ENCODE assay signal across 32 cellular contexts in genomic region chr6:88856566-88856965, GRCh38.
"Had no signal": no experiment of that assay in that cellular context is flagged by ENCODE, and none has a peak within 500 bp of the region (broad histone marks: within the 10 kb centered on the region; RNA-seq: fewer than 3 reads in every experiment).

No MANE protein-coding gene starts in this region.

- H3K4me3 Mint-ChIP-seq: activated CD4-positive, alpha-beta T cell treated with anti-CD3 and anti-CD28 coated beads for 36 hours; activated CD8-positive, alpha-beta memory T cell treated with anti-CD3 and anti-CD28 coated beads, Interleukin-2, amount 10 ng/mL, durations not matched to agents 7 days and 5 days; activated CD8-positive, alpha-beta T cell treated with anti-CD3 and anti-CD28 coated beads, Interleukin-2, amount 10 ng/mL, durations not matched to agents 7 days and 5 days; activated naive CD8-positive, alpha-beta T cell; brain; nephron; stimulated activated naive B cell treated with anti-CD40 and anti-IgM and Interleukin-4, amounts not matched to agents 10 μg/mL and 1 μg/mL and 100 μg/mL, for 72 hours; T-helper 2 cell treated with Interferon-gamma antibody and Interleukin-4, amounts not matched to agents 5 μg/mL and 100 μg/mL, for 36 hours had no signal

- ATAC-seq: activated CD4-positive, alpha-beta T cell treated with anti-CD3 and anti-CD28 coated beads for 36 hours; activated CD8-positive, alpha-beta memory T cell treated with anti-CD3 and anti-CD28 coated beads, Interleukin-2, amount 10 ng/mL, durations not matched to agents 7 days and 5 days; activated CD8-positive, alpha-beta T cell treated with anti-CD3 and anti-CD28 coated beads, Interleukin-2, amount 10 ng/mL, durations not matched to agents 7 days and 5 days; gastrocnemius medialis; left colon; stimulated activated naive B cell treated with anti-CD40 and anti-IgM and Interleukin-4, amounts not matched to agents 10 μg/mL and 1 μg/mL and 100 μg/mL, for 72 hours; upper lobe of right lung had no signal

- H3K9me3 Mint-ChIP-seq: activated T-helper 2 cell treated with anti-CD3 and anti-CD28 coated beads, Interferon-gamma antibody, Interleukin-2, Interleukin-4, amounts not matched to agents 10 μg/mL and 5 μg/mL and 100 μg/mL, durations not matched to agents 14 hours and 24 hours and 36 hours; brain; nephron; stimulated activated naive B cell treated with anti-CD40 and anti-IgM and Interleukin-4, amounts not matched to agents 10 μg/mL and 1 μg/mL and 100 μg/mL, for 72 hours; T-helper 2 cell treated with Interferon-gamma antibody and Interleukin-4, amounts not matched to agents 5 μg/mL and 100 μg/mL, for 36 hours had no signal

- FAIRE-seq: endothelial cell of umbilical vein, kidney had no signal

- DNase-seq: activated CD4-positive, alpha-beta T cell treated with anti-CD3 and anti-CD28 coated beads for 36 hours; activated CD4-positive, CD25-positive, alpha-beta regulatory T cell; activated CD8-positive, alpha-beta memory T cell treated with anti-CD3 and anti-CD28 coated beads, Interleukin-2, amount 10 ng/mL, durations not matched to agents 7 days and 5 days; activated CD8-positive, alpha-beta T cell treated with anti-CD3 and anti-CD28 coated beads, Interleukin-2, amount 10 ng/mL, durations not matched to agents 7 days and 5 days; activated naive CD4-positive, alpha-beta T cell; activated T-cell treated with anti-CD3 and anti-CD28 coated beads, Interleukin-2, amount 50 U/mL, for 48 hours; adrenal gland; cerebellar nuclear complex; cortex of kidney; gastrocnemius medialis; head of caudate nucleus; hippocampal formation; kidney; left colon; mammary epithelial cell; retina; stimulated activated CD4-positive, alpha-beta T cell treated with anti-CD3 and anti-CD28 coated beads, Interleukin-15, amount 100 ng/mL, for 24 hours; stimulated activated CD4-positive, alpha-beta T cell treated with anti-CD3 and anti-CD28 coated beads, Interleukin-2, amount 100 ng/mL, for 24 hours; stimulated activated naive B cell treated with anti-CD40 and anti-IgM and Interleukin-4, amounts not matched to agents 10 μg/mL and 1 μg/mL and 100 μg/mL, for 72 hours; stomach; T-helper 1 cell; tibial artery; upper lobe of right lung had no signal

- H3K9me3 ChIP-seq: adrenal gland, ascending aorta, gastrocnemius medialis, stomach, suprapubic skin, tibial artery, upper lobe of right lung had no signal

- H3K27ac Mint-ChIP-seq: activated CD4-positive, alpha-beta T cell treated with anti-CD3 and anti-CD28 coated beads for 36 hours; activated CD8-positive, alpha-beta memory T cell treated with anti-CD3 and anti-CD28 coated beads, Interleukin-2, amount 10 ng/mL, durations not matched to agents 7 days and 5 days; activated CD8-positive, alpha-beta T cell treated with anti-CD3 and anti-CD28 coated beads, Interleukin-2, amount 10 ng/mL, durations not matched to agents 7 days and 5 days; activated naive CD8-positive, alpha-beta T cell; activated T-helper 2 cell treated with anti-CD3 and anti-CD28 coated beads, Interferon-gamma antibody, Interleukin-2, Interleukin-4, amounts not matched to agents 10 μg/mL and 5 μg/mL and 100 μg/mL, durations not matched to agents 14 hours and 24 hours and 36 hours; stimulated activated naive B cell treated with anti-CD40 and anti-IgM and Interleukin-4, amounts not matched to agents 10 μg/mL and 1 μg/mL and 100 μg/mL, for 72 hours; T-helper 2 cell treated with Interferon-gamma antibody and Interleukin-4, amounts not matched to agents 5 μg/mL and 100 μg/mL, for 36 hours had no signal

- H3K27ac ChIP-seq: adrenal gland, ascending aorta, cardiac muscle cell, gastrocnemius medialis, stomach, suprapubic skin, tibial artery, upper lobe of right lung had no signal

- H3K36me3 ChIP-seq: adrenal gland, ascending aorta, cardiac muscle cell, gastrocnemius medialis, stomach, suprapubic skin, tibial artery, upper lobe of right lung had no signal

- H3K4me3 ChIP-seq: adrenal gland, ascending aorta, cardiac muscle cell, gastrocnemius medialis, stomach, suprapubic skin, tibial artery, upper lobe of right lung had no signal

- H3K4me1 Mint-ChIP-seq: activated CD4-positive, alpha-beta T cell treated with anti-CD3 and anti-CD28 coated beads for 36 hours had no signal

- H3K27me3 Mint-ChIP-seq: activated CD4-positive, alpha-beta T cell treated with anti-CD3 and anti-CD28 coated beads for 36 hours; activated CD8-positive, alpha-beta memory T cell treated with anti-CD3 and anti-CD28 coated beads, Interleukin-2, amount 10 ng/mL, durations not matched to agents 7 days and 5 days; activated naive CD8-positive, alpha-beta T cell; brain; stimulated activated naive B cell treated with anti-CD40 and anti-IgM and Interleukin-4, amounts not matched to agents 10 μg/mL and 1 μg/mL and 100 μg/mL, for 72 hours had no signal

- H3K4me1 ChIP-seq: stomach, suprapubic skin, upper lobe of right lung had no signal

- H3K27me3 ChIP-seq: adrenal gland, ascending aorta, cardiac muscle cell, gastrocnemius medialis, stomach, suprapubic skin, tibial artery, upper lobe of right lung had no signal
